In genomic region chr22:48403521-48403921, GRCh38 we compare ENCODE assay signal across 2 cellular contexts.
TF ChIP-seq lines count a peak whose summit lies in the region.

No MANE protein-coding gene starts in this region.

TF ChIP-seq in H1, 55 proteins besides CTCF, POLR2A, EP300 and RAD21:
- TF ChIP-seq FOSL1 (IDR thresholded peaks at IDR 0.05; ENCODE audit: insufficient read depth, low read depth, low read length) (no peak), JUN (IDR thresholded peaks at IDR 0.05; ENCODE audit: low read depth, low read length) (no peak), CTBP2 (IDR thresholded peaks at IDR 0.05; ENCODE audit: borderline replicate concordance, insufficient read depth, insufficient read length, low read length) (no peak), TCF12 (IDR thresholded peaks at IDR 0.05; ENCODE audit: low read depth, low read length) (no peak), CBX8 (IDR thresholded peaks at IDR 0.05; ENCODE audit: borderline replicate concordance, low read depth, low read length) (no peak), SP4 (IDR thresholded peaks at IDR 0.05; ENCODE audit: low read length) (no peak), SIRT6 (IDR thresholded peaks at IDR 0.05; ENCODE audit: low read length) (no peak), BCL11A (IDR thresholded peaks at IDR 0.05; ENCODE audit: low read depth in 2 of 2, low read length in 2 of 2) (no peak), TBP (IDR thresholded peaks at IDR 0.05; ENCODE audit: low read depth, low read length) (no peak), GABPA (IDR thresholded peaks at IDR 0.05; ENCODE audit: borderline replicate concordance, insufficient read depth, low read length) (no peak)

TF ChIP-seq in HepG2, 621 proteins besides CTCF, POLR2A, EP300 and RAD21:
- no peak for TF ChIP-seq GATA4 (IDR thresholded peaks at IDR 0.05; ENCODE audit: borderline replicate concordance, low read depth)
